1 cellular context compared by ENCODE assay signal in genomic region chr19:10712754-10713153, GRCh38.
TF ChIP-seq lines count a peak whose summit lies in the region.

No MANE protein-coding gene starts in this region.

TF ChIP-seq in H1, 55 proteins besides CTCF, POLR2A, EP300 and RAD21 (continued from another document):
- TF ChIP-seq CTBP2 (IDR thresholded peaks at IDR 0.05; ENCODE audit: borderline replicate concordance, insufficient read depth, insufficient read length, low read length) (no peak), ATF3 (IDR thresholded peaks at IDR 0.05; ENCODE audit: insufficient read depth, low read depth, low read length) (no peak), RXRA (IDR thresholded peaks at IDR 0.05; ENCODE audit: insufficient read depth, low read depth, low read length) (no peak), SP2 (IDR thresholded peaks at IDR 0.05; ENCODE audit: low read length) (no peak), SUZ12 (IDR thresholded peaks at IDR 0.05; ENCODE audit: low read length) (no peak), CREB1 (IDR thresholded peaks at IDR 0.05) (no peak), POU5F1 (IDR thresholded peaks at IDR 0.05; ENCODE audit: low read depth, low read length) (no peak), TAF7 (optimal IDR thresholded peaks at IDR 0.05; ENCODE audit: borderline replicate concordance, low read depth, low read length) (no peak), CEBPB (IDR thresholded peaks at IDR 0.05; ENCODE audit: low read depth, low read length) (no peak)
